In the genomic region with DNA sequence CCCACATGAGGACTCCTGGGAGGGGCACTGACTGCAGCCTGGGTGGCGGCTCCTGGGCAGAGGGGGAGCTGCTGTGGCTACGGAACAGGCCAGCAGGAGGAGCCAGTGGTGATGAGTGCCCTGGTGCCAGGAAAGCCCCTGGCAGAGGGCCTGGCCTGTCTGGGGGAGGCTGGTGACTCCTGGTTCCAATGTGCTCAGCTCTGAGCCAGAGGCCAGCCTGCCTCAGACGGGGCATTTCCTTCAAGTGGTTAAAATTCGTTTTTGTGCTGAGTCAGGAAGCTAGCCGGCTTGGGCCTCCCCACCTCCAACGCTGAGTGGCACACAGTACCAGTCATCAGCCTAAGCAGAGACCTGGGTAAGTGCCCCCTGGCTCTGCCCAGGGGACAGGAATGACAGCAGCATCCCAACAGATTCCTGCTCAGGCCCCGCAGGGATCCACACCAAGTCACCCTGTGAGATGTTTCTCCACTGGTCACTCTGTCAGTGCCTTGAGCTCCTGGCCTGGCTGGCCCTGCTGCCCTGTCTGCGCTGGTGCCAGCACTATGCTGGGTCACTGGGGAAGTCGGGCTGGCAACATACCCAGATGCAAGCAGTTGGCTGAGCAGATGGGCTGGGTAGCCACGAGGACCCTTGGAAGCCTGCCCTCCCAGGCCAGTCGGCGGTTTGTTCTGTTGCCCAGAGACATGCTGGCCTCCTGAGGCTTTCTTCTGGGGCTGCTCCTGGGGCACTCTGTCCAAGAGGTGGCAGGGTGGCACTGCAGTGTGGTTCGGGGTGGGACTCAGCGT, we compare ENCODE assay signal across 8 cellular contexts. TPM values are rescaled to one million over a fixed set of nuclear protein-coding genes. Genes with fewer than 3 reads are reported as not detected.
DNase-seq lines count a peak whose midpoint lies in the region; ATAC-seq and TF ChIP-seq lines count a peak whose summit lies in the region.

No MANE protein-coding gene starts in this region.

- H3K4me1 ChIP-seq in esophagus muscularis mucosa = peaks cover 58 to 65% (median 60%) of the 10 kb centered on the region in 4 donors

- H3K27me3 ChIP-seq in esophagus muscularis mucosa = no peaks in the 10 kb centered on the region

- peaks cover 16% of the 10 kb centered on the region for H3K27me3 Mint-ChIP-seq in activated CD4-positive, alpha-beta memory T cell treated with anti-CD3 and anti-CD28 coated beads, Interleukin-2, amount 10 ng/mL, durations not matched to agents 7 days and 5 days
- no peaks in the 10 kb centered on the region for H3K27me3 Mint-ChIP-seq in natural killer cell treated with Interleukin-12 subunit alpha and Interleukin-12 subunit beta and Interleukin-15 and Interleukin-18, amount 100 ng/mL, for 72 hours

- no peak overlapping the region for H3K4me3 ChIP-seq in esophagus muscularis mucosa

- H3K4me1 Mint-ChIP-seq in activated CD4-positive, alpha-beta memory T cell treated with anti-CD3 and anti-CD28 coated beads, Interleukin-2, amount 10 ng/mL, durations not matched to agents 7 days and 5 days = peaks cover 32% of the 10 kb centered on the region
- H3K4me1 Mint-ChIP-seq in natural killer cell treated with Interleukin-12 subunit alpha and Interleukin-12 subunit beta and Interleukin-15 and Interleukin-18, amount 100 ng/mL, for 72 hours (ENCODE audit: low read depth in 2 of 2) = peaks cover 34 to 40% of the 10 kb centered on the region in 2 donors

- no peak overlapping the region for H3K4me3 Mint-ChIP-seq in activated CD4-positive, alpha-beta memory T cell treated with anti-CD3 and anti-CD28 coated beads, Interleukin-2, amount 10 ng/mL, durations not matched to agents 7 days and 5 days
- peak overlapping the region; percentile 39 for H3K4me3 Mint-ChIP-seq in natural killer cell treated with Interleukin-12 subunit alpha and Interleukin-12 subunit beta and Interleukin-15 and Interleukin-18, amount 100 ng/mL, for 72 hours

- intact Hi-C loops in esophagus muscularis mucosa (cut with DNase I) = no loop called here

- TF ChIP-seq CTCF in GM10266 (IDR thresholded peaks at IDR 0.05; ENCODE audit: control insufficient read depth, insufficient read depth, low read depth, missing control alignments) (peak; percentile 25), esophagus muscularis mucosa (IDR thresholded peaks at IDR 0.05) (peak; percentile 52 to 69 (median 64))

- no peak for TF ChIP-seq POLR2A in esophagus muscularis mucosa (IDR thresholded peaks at IDR 0.05; ENCODE audit: low read depth)

- CTCF ChIA-PET in activated CD4-positive, alpha-beta memory T cell treated with anti-CD3 and anti-CD28 coated beads, Interleukin-2, amount 10 ng/mL, durations not matched to agents 7 days and 5 days (lab: Charles Lee) = interaction anchor here (1.0 to 1.8 kb wide), 3 partner anchors 12 to 37 kb away, joined by 3 to 11 read pairs (median 3); no protein-coding TSS in a partner anchor

- H3K36me3 Mint-ChIP-seq in activated CD4-positive, alpha-beta memory T cell treated with anti-CD3 and anti-CD28 coated beads, Interleukin-2, amount 10 ng/mL, durations not matched to agents 7 days and 5 days (ENCODE audit: low read depth) = peaks cover 3% of the 10 kb centered on the region
- H3K36me3 Mint-ChIP-seq in natural killer cell treated with Interleukin-12 subunit alpha and Interleukin-12 subunit beta and Interleukin-15 and Interleukin-18, amount 100 ng/mL, for 72 hours = no peaks in the 10 kb centered on the region

- H3K27ac Mint-ChIP-seq in activated CD4-positive, alpha-beta memory T cell treated with anti-CD3 and anti-CD28 coated beads, Interleukin-2, amount 10 ng/mL, durations not matched to agents 7 days and 5 days = peak overlapping the region; percentile 10
- peak overlapping the region; percentile 68 to 83 for H3K27ac Mint-ChIP-seq in natural killer cell treated with Interleukin-12 subunit alpha and Interleukin-12 subunit beta and Interleukin-15 and Interleukin-18, amount 100 ng/mL, for 72 hours

- H3K9me3 ChIP-seq in esophagus muscularis mucosa = no peaks in the 10 kb centered on the region

- no peaks in the 10 kb centered on the region for H3K36me3 ChIP-seq in esophagus muscularis mucosa

- 15% methylated on average over 4 of the region's 14 CpGs for WGBS in esophagus muscularis mucosa

- TF ChIP-seq EP300 in esophagus muscularis mucosa (IDR thresholded peaks at IDR 0.05) = no peak

- peak overlapping the region; percentile 70 to 80 (median 72) for H3K27ac ChIP-seq in esophagus muscularis mucosa (replicated peaks in 1 of 4)

- no peak for DNase-seq in GM10266 (ENCODE audit: extremely low spot score)
- peak; percentile 31 for DNase-seq in HS-5 (ENCODE audit: low read depth)
- DNase-seq in activated CD4-positive, alpha-beta memory T cell treated with anti-CD3 and anti-CD28 coated beads, Interleukin-2, amount 10 ng/mL, durations not matched to agents 7 days and 5 days = peak; percentile 42
- no peak for DNase-seq in esophagus muscularis mucosa (ENCODE audit: extremely low spot score)
- DNase-seq in natural killer cell treated with Interleukin-12 subunit alpha and Interleukin-12 subunit beta and Interleukin-15 and Interleukin-18, amount 100 ng/mL, for 72 hours (ENCODE audit: low spot score) = peak; percentile 73
- DNase-seq in SHP77 treated with DMSO at 0.1 percent for 48 hours (lab: John Stamatoyannopoulos, UW) = no peak
- no peak for DNase-seq in NCI-H510A (lab: John Stamatoyannopoulos, UW)

- no peaks in the 10 kb centered on the region for H3K9me3 Mint-ChIP-seq in activated CD4-positive, alpha-beta memory T cell treated with anti-CD3 and anti-CD28 coated beads, Interleukin-2, amount 10 ng/mL, durations not matched to agents 7 days and 5 days
- no peaks in the 10 kb centered on the region for H3K9me3 Mint-ChIP-seq in natural killer cell treated with Interleukin-12 subunit alpha and Interleukin-12 subunit beta and Interleukin-15 and Interleukin-18, amount 100 ng/mL, for 72 hours

- POLR2A ChIA-PET in activated CD4-positive, alpha-beta memory T cell treated with anti-CD3 and anti-CD28 coated beads, Interleukin-2, amount 10 ng/mL, durations not matched to agents 7 days and 5 days (lab: Charles Lee) = interaction anchor here (1.0 to 2.4 kb wide), 3 partner anchors 8 to 52 kb away, joined by 3 to 13 read pairs (median 3); partner anchors contain the start of gene KLF11

- ATAC-seq in natural killer cell treated with Interleukin-12 subunit alpha and Interleukin-12 subunit beta and Interleukin-15 and Interleukin-18, amount 100 ng/mL, for 72 hours = peak; percentile 85 to 87
- no peak for ATAC-seq in GM19324 (IDR thresholded peaks at IDR 0.05; ENCODE audit: low FRiP score, unreplicated experiment)

RNA-seq across cellular contexts. Expression of gene KLF11, which starts 7.1 kb away (rescaled TPM):
- 10 to 100 TPM; 14.4 to 16.0 TPM for total RNA-seq in activated CD4-positive, alpha-beta memory T cell treated with anti-CD3 and anti-CD28 coated beads, Interleukin-2, amount 10 ng/mL, durations not matched to agents 7 days and 5 days
- total RNA-seq in esophagus muscularis mucosa = 10 to 100 TPM; 15.8 to 51.6 (median 33.9) TPM
- 1 to 10 TPM; 3.8 to 6.1 TPM for total RNA-seq in natural killer cell treated with Interleukin-12 subunit alpha and Interleukin-12 subunit beta and Interleukin-15 and Interleukin-18, amount 100 ng/mL, for 72 hours

RNA-seq across cellular contexts. Expression of gene CYS1, which starts 43.9 kb away (rescaled TPM):
- under 1 TPM; 0.40 to 0.71 TPM for total RNA-seq in activated CD4-positive, alpha-beta memory T cell treated with anti-CD3 and anti-CD28 coated beads, Interleukin-2, amount 10 ng/mL, durations not matched to agents 7 days and 5 days
- total RNA-seq in esophagus muscularis mucosa = 10 to 100 TPM; 16.9 to 56.4 (median 35.4) TPM
- under 1 TPM in 1 of 2 donors, not detected in 1; 0.45 TPM for total RNA-seq in natural killer cell treated with Interleukin-12 subunit alpha and Interleukin-12 subunit beta and Interleukin-15 and Interleukin-18, amount 100 ng/mL, for 72 hours

Comparison
In these comparisons a context has a peak if more than half of its experiments do, and no peak if none do; other contexts are left out.
1. DNase-seq: peak in HS-5 (single experiment), activated CD4-positive, alpha-beta memory T cell treated with anti-CD3 and anti-CD28 coated beads, Interleukin-2, amount 10 ng/mL, durations not matched to agents 7 days and 5 days (single experiment) and natural killer cell treated with Interleukin-12 subunit alpha and Interleukin-12 subunit beta and Interleukin-15 and Interleukin-18, amount 100 ng/mL, for 72 hours (single experiment); none in GM10266 (single experiment), esophagus muscularis mucosa (single experiment), SHP77 treated with DMSO at 0.1 percent for 48 hours (single experiment) and NCI-H510A (single experiment).
2. RNA of gene CYS1, which starts 43.9 kb away (total RNA-seq): 16.9 to 56.4 TPM in esophagus muscularis mucosa; 0.40 to 0.71 TPM in activated CD4-positive, alpha-beta memory T cell treated with anti-CD3 and anti-CD28 coated beads, Interleukin-2, amount 10 ng/mL, durations not matched to agents 7 days and 5 days and 0.45 TPM in natural killer cell treated with Interleukin-12 subunit alpha and Interleukin-12 subunit beta and Interleukin-15 and Interleukin-18, amount 100 ng/mL, for 72 hours; every median in the first group is over 10 times any median in the second.